19 cellular contexts compared by ENCODE assay signal in genomic region chr7:29217112-29217511, GRCh38. TPM values are rescaled to one million over a fixed set of nuclear protein-coding genes. Genes with fewer than 3 reads are reported as not detected.
"Had no signal": no experiment of that assay in that cellular context is flagged by ENCODE, and none has a peak within 500 bp of the region (broad histone marks: within the 10 kb centered on the region; RNA-seq: fewer than 3 reads in every experiment).

No MANE protein-coding gene starts in this region.

- H3K27me3 ChIP-seq: dorsolateral prefrontal cortex, suprapubic skin, transverse colon had no signal

- H3K9me3 ChIP-seq: lower lobe of right lung, prostate gland, suprapubic skin, transverse colon had no signal

- ATAC-seq: activated CD4-positive, alpha-beta T cell treated with anti-CD3 and anti-CD28 coated beads for 36 hours; activated naive CD4-positive, alpha-beta T cell treated with anti-CD3 and anti-CD28 coated beads, Interleukin-2, amount 50 U/mL, for 72 hours; right cardiac atrium; stimulated activated naive CD8-positive, alpha-beta T cell treated with anti-CD3 and anti-CD28 coated beads, Interleukin-15, amount 100 ng/mL, for 72 hours had no signal

- DNase-seq: activated CD4-positive, alpha-beta memory T cell treated with anti-CD3 and anti-CD28 coated beads for 36 hours; activated CD4-positive, alpha-beta T cell treated with anti-CD3 and anti-CD28 coated beads for 36 hours; activated gamma-delta T cell treated with Interleukin-2 at 50 U/mL for 16 hours; activated T-cell treated with anti-CD3 and anti-CD28 coated beads for 4 hours; amniotic stem cell; dorsolateral prefrontal cortex; foreskin fibroblast; lower lobe of right lung; nephron progenitor cell; right cardiac atrium; small intestine; stimulated activated CD4-positive, alpha-beta T cell treated with anti-CD3 and anti-CD28 coated beads, Interleukin-4, amount 100 ng/mL, for 1 hour; stimulated activated naive CD8-positive, alpha-beta T cell treated with anti-CD3 and anti-CD28 coated beads, Interleukin-15, amount 100 ng/mL, for 72 hours; transverse colon had no signal

- H3K4me1 ChIP-seq: lower lobe of right lung, prostate gland, transverse colon had no signal

- FAIRE-seq: colon, small intestine had no signal

- H3K27ac ChIP-seq: lower lobe of right lung, prostate gland, suprapubic skin, transverse colon had no signal

- H3K4me3 ChIP-seq: dorsolateral prefrontal cortex, lower lobe of right lung, prostate gland, suprapubic skin, transverse colon had no signal

- H3K36me3 ChIP-seq: lower lobe of right lung, prostate gland, suprapubic skin, transverse colon had no signal

RNA-seq across cellular contexts. Expression of gene CHN2, which starts 22.5 kb away (rescaled TPM):
- total RNA-seq: activated T-helper 1 cell treated with anti-CD3 and anti-CD28 coated beads, Interleukin-12 subunit alpha, Interleukin-12 subunit beta, Interleukin-2, Interleukin-4 antibody, amounts not matched to agents 30 ng/mL and 10 ng/mL and 1 ng/mL, durations not matched to agents 14 hours and 24 hours and 36 hours had no signal
